21 cellular contexts compared by ENCODE assay signal in the genomic region with DNA sequence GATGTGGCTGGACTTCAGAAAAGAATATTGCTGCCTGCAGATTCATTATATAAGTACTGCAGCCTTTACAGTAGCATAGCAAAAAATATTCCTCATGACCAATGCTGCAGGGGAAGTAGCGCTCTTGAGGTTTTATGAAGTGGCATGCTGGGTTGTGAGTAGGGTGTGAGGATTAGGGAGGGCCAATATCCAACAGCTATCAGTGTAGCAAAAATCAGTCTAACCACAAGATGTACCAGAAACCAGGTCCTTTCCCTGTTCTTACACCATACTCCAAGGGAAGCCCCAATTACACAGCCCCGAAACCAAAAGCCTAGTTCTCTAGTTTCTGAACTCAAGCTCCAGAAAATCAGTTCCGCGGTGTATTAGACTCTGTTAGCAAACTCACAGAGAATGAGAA.
"Had no signal": no experiment of that assay in that cellular context is flagged by ENCODE, and none has a peak within 500 bp of the region (broad histone marks: within the 10 kb centered on the region; RNA-seq: fewer than 3 reads in every experiment).

No MANE protein-coding gene starts in this region.

- H3K36me3 ChIP-seq: esophagus squamous epithelium, gastrocnemius medialis, heart right ventricle, left lung, lower lobe of right lung had no signal

- H3K27ac ChIP-seq: epithelial cell of prostate, esophagus squamous epithelium, gastrocnemius medialis, heart right ventricle, left lung, lower lobe of right lung had no signal

- DNase-seq: cortex of kidney; effector CD8-positive, alpha-beta T cell; effector memory CD8-positive, alpha-beta T cell; endodermal cell; erythroblast; esophagus squamous epithelium; foreskin fibroblast; foreskin melanocyte; gastrocnemius medialis; glutamatergic neuron; head of caudate nucleus; heart right ventricle; hippocampal formation; left cardiac atrium; left lung; left ventricle myocardium superior; lower lobe of right lung; mesenchymal stem cell; mucosa of descending colon; naive B cell had no signal

- H3K27me3 ChIP-seq: esophagus squamous epithelium, gastrocnemius medialis, heart right ventricle, left lung had no signal

- H3K4me1 ChIP-seq: esophagus squamous epithelium, gastrocnemius medialis, heart right ventricle, left lung, lower lobe of right lung had no signal

- H3K4me3 ChIP-seq: esophagus squamous epithelium, gastrocnemius medialis, heart right ventricle, left lung, lower lobe of right lung, mucosa of descending colon had no signal

- H3K9me3 ChIP-seq: esophagus squamous epithelium, gastrocnemius medialis, heart right ventricle, left lung, lower lobe of right lung, mucosa of descending colon had no signal
